31 cellular contexts compared by ENCODE assay signal in genomic region chr3:160725326-160725725, GRCh38. TPM values are rescaled to one million over a fixed set of nuclear protein-coding genes. Genes with fewer than 3 reads are reported as not detected.
"Had no signal": no experiment of that assay in that cellular context is flagged by ENCODE, and none has a peak within 500 bp of the region (broad histone marks: within the 10 kb centered on the region; RNA-seq: fewer than 3 reads in every experiment).

No MANE protein-coding gene starts in this region.

- H3K36me3 Mint-ChIP-seq: naive thymus-derived CD4-positive, alpha-beta T cell; neural progenitor cell; stimulated activated effector memory CD8-positive, alpha-beta T cell treated with anti-CD3 and anti-CD28 coated beads, Interleukin-12 subunit alpha, Interleukin-12 subunit beta, amount 100 ng/mL, for 72 hours had no signal

- H3K9ac ChIP-seq: neural progenitor cell had no signal

- H3K4me1 Mint-ChIP-seq: naive thymus-derived CD4-positive, alpha-beta T cell; nephron; neural progenitor cell; stimulated activated effector memory CD8-positive, alpha-beta T cell treated with anti-CD3 and anti-CD28 coated beads, Interleukin-12 subunit alpha, Interleukin-12 subunit beta, amount 100 ng/mL, for 72 hours had no signal

- H3K27ac ChIP-seq: esophagus squamous epithelium, gastrocnemius medialis, neural progenitor cell, prostate gland, right atrium auricular region, stomach, thyroid gland, vagina had no signal

- H3K27ac Mint-ChIP-seq: dendritic cell treated with granulocyte-macrophage colony-stimulating factor and Interleukin-4, amounts not matched to agents 40 ng/mL and 50 ng/mL, for 4 days; endodermal cell; naive thymus-derived CD4-positive, alpha-beta T cell; nephron; neural progenitor cell; stimulated activated effector memory CD8-positive, alpha-beta T cell treated with anti-CD3 and anti-CD28 coated beads, Interleukin-12 subunit alpha, Interleukin-12 subunit beta, amount 100 ng/mL, for 72 hours had no signal

- H3K4me3 ChIP-seq: esophagus squamous epithelium, gastrocnemius medialis, neural progenitor cell, prostate gland, right atrium auricular region, stomach, thyroid gland, vagina had no signal

- H3K4me2 ChIP-seq: neural progenitor cell had no signal

- H3K36me3 ChIP-seq: esophagus squamous epithelium, gastrocnemius medialis, neural progenitor cell, prostate gland, right atrium auricular region, stomach, thyroid gland, vagina had no signal

- H3K27me3 ChIP-seq: esophagus squamous epithelium, gastrocnemius medialis, neural progenitor cell, right atrium auricular region, stomach, thyroid gland, vagina had no signal

- H2AFZ ChIP-seq: neural progenitor cell had no signal

- H3K4me1 ChIP-seq: esophagus squamous epithelium, gastrocnemius medialis, neural progenitor cell, prostate gland, right atrium auricular region, stomach, thyroid gland, vagina had no signal

- H3K9me3 Mint-ChIP-seq: dendritic cell treated with granulocyte-macrophage colony-stimulating factor and Interleukin-4, amounts not matched to agents 40 ng/mL and 50 ng/mL, for 4 days; stimulated activated effector memory CD8-positive, alpha-beta T cell treated with anti-CD3 and anti-CD28 coated beads, Interleukin-12 subunit alpha, Interleukin-12 subunit beta, amount 100 ng/mL, for 72 hours had no signal

- H3K4me3 Mint-ChIP-seq: dendritic cell treated with granulocyte-macrophage colony-stimulating factor and Interleukin-4, amounts not matched to agents 40 ng/mL and 50 ng/mL, for 4 days; endodermal cell; naive thymus-derived CD4-positive, alpha-beta T cell; nephron; neural progenitor cell; stimulated activated effector memory CD8-positive, alpha-beta T cell treated with anti-CD3 and anti-CD28 coated beads, Interleukin-12 subunit alpha, Interleukin-12 subunit beta, amount 100 ng/mL, for 72 hours had no signal

- DNase-seq: effector CD8-positive, alpha-beta T cell; endodermal cell; erythroblast; esophagus squamous epithelium; gastrocnemius medialis; head of caudate nucleus; kidney; mesendoderm; midbrain; naive thymus-derived CD4-positive, alpha-beta T cell; stimulated activated CD4-positive, alpha-beta T cell treated with anti-CD3 and anti-CD28 coated beads, Interleukin-2, amount 100 ng/mL, for 24 hours; stimulated activated CD4-positive, alpha-beta T cell treated with anti-CD3 and anti-CD28 coated beads, Interleukin-4, amount 100 ng/mL, for 24 hours; stimulated activated naive CD4-positive, alpha-beta T cell treated with Interleukin-2 at 50 U/mL for 16 hours; stomach; thyroid gland; trophoblast cell had no signal

- FAIRE-seq: colon, kidney had no signal

- H3K9me3 ChIP-seq: esophagus squamous epithelium, gastrocnemius medialis, prostate gland, right atrium auricular region, thyroid gland, vagina had no signal

RNA-seq across cellular contexts. Expression of gene ARL14, which starts 48.4 kb away (rescaled TPM):
- total RNA-seq: endodermal cell; fibroblast of villous mesenchyme; gastrocnemius medialis; glomerular endothelial cell; left lobe of liver; lung microvascular endothelial cell; naive thymus-derived CD4-positive, alpha-beta T cell; osteoblast; prostate gland; right atrium auricular region; sciatic nerve; temporal lobe; thyroid gland; vagina had no signal
- polyA plus RNA-seq: naive thymus-derived CD4-positive, alpha-beta T cell had no signal
